ENCODE assay signal across 1 cellular context in genomic region chr2:3612639-3613523, GRCh38.
TF ChIP-seq lines count a peak whose summit lies in the region.

No MANE protein-coding gene starts in this region.

TF ChIP-seq in IMR-90, 13 proteins besides CTCF, POLR2A, EP300 and RAD21:
- TF ChIP-seq RCOR1 (IDR thresholded peaks at IDR 0.05; ENCODE audit: insufficient replicate concordance, low read length): no peak
- TF ChIP-seq SMC3 (IDR thresholded peaks at IDR 0.05; ENCODE audit: low read depth, low read length): no peak
- no peak for TF ChIP-seq USF2 (IDR thresholded peaks at IDR 0.05; ENCODE audit: low read depth, low read length)
- no peak for TF ChIP-seq BHLHE40 (IDR thresholded peaks at IDR 0.05; ENCODE audit: low read depth, low read length)
- no peak for TF ChIP-seq MXI1 (IDR thresholded peaks at IDR 0.05; ENCODE audit: borderline replicate concordance, low read depth, low read length)
- TF ChIP-seq FOS (IDR thresholded peaks at IDR 0.05; ENCODE audit: low read depth, low read length): no peak
